In genomic region chr9:113221003-113221799, GRCh38 we compare ENCODE assay signal across 1 cellular context.
TF ChIP-seq lines count a peak whose summit lies in the region.

A gene with protein sequence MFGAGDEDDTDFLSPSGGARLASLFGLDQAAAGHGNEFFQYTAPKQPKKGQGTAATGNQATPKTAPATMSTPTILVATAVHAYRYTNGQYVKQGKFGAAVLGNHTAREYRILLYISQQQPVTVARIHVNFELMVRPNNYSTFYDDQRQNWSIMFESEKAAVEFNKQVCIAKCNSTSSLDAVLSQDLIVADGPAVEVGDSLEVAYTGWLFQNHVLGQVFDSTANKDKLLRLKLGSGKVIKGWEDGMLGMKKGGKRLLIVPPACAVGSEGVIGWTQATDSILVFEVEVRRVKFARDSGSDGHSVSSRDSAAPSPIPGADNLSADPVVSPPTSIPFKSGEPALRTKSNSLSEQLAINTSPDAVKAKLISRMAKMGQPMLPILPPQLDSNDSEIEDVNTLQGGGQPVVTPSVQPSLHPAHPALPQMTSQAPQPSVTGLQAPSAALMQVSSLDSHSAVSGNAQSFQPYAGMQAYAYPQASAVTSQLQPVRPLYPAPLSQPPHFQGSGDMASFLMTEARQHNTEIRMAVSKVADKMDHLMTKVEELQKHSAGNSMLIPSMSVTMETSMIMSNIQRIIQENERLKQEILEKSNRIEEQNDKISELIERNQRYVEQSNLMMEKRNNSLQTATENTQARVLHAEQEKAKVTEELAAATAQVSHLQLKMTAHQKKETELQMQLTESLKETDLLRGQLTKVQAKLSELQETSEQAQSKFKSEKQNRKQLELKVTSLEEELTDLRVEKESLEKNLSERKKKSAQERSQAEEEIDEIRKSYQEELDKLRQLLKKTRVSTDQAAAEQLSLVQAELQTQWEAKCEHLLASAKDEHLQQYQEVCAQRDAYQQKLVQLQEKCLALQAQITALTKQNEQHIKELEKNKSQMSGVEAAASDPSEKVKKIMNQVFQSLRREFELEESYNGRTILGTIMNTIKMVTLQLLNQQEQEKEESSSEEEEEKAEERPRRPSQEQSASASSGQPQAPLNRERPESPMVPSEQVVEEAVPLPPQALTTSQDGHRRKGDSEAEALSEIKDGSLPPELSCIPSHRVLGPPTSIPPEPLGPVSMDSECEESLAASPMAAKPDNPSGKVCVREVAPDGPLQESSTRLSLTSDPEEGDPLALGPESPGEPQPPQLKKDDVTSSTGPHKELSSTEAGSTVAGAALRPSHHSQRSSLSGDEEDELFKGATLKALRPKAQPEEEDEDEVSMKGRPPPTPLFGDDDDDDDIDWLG (minus strand): TSS chr9:113221277. CDS start chr9:113221243, 34 bp downstream.
TSS of gene SLC31A1 (plus strand) at chr9:113221544. CDS start at chr9:113256149, 34,605 bp downstream.

TF ChIP-seq in HepG2, 621 proteins besides CTCF, POLR2A, EP300 and RAD21 (continued from another document and continues in another):
- peak; percentile 37 for TF ChIP-seq HNF1B (CRISPR knock-in tag; IDR thresholded peaks at IDR 0.05)
- TF ChIP-seq ZFP82 (CRISPR knock-in tag; IDR thresholded peaks at IDR 0.05; ENCODE audit: borderline replicate concordance), result no peak
- TF ChIP-seq PHF8 (CRISPR knock-in tag; IDR thresholded peaks at IDR 0.05), result peak; percentile 93
- TF ChIP-seq EHMT2 (IDR thresholded peaks at IDR 0.05; ENCODE audit: borderline replicate concordance, low read depth, low read length), result no peak
- no peak for TF ChIP-seq ZNF34 (CRISPR knock-in tag; IDR thresholded peaks at IDR 0.05; ENCODE audit: borderline replicate concordance)
- no peak for TF ChIP-seq ZNF253 (CRISPR knock-in tag; IDR thresholded peaks at IDR 0.05; ENCODE audit: borderline replicate concordance)
- TF ChIP-seq, protein P1, sequence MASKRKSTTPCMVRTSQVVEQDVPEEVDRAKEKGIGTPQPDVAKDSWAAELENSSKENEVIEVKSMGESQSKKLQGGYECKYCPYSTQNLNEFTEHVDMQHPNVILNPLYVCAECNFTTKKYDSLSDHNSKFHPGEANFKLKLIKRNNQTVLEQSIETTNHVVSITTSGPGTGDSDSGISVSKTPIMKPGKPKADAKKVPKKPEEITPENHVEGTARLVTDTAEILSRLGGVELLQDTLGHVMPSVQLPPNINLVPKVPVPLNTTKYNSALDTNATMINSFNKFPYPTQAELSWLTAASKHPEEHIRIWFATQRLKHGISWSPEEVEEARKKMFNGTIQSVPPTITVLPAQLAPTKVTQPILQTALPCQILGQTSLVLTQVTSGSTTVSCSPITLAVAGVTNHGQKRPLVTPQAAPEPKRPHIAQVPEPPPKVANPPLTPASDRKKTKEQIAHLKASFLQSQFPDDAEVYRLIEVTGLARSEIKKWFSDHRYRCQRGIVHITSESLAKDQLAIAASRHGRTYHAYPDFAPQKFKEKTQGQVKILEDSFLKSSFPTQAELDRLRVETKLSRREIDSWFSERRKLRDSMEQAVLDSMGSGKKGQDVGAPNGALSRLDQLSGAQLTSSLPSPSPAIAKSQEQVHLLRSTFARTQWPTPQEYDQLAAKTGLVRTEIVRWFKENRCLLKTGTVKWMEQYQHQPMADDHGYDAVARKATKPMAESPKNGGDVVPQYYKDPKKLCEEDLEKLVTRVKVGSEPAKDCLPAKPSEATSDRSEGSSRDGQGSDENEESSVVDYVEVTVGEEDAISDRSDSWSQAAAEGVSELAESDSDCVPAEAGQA (IDR thresholded peaks at IDR 0.05; ENCODE audit: low read depth), result peak; percentile 70; the same call in 1 of the 2 replicates
- TF ChIP-seq, protein P1 (CRISPR knock-in tag; IDR thresholded peaks at IDR 0.05; ENCODE audit: borderline replicate concordance), result no peak
- TF ChIP-seq THAP9 (CRISPR knock-in tag; IDR thresholded peaks at IDR 0.05; ENCODE audit: borderline replicate concordance), result peak; percentile 83; the same call in 1 of the 2 replicates
- TF ChIP-seq AHR (CRISPR knock-in tag; IDR thresholded peaks at IDR 0.05), result peak; percentile 57; the same call in 1 of the 2 replicates
- TF ChIP-seq, protein P2, sequence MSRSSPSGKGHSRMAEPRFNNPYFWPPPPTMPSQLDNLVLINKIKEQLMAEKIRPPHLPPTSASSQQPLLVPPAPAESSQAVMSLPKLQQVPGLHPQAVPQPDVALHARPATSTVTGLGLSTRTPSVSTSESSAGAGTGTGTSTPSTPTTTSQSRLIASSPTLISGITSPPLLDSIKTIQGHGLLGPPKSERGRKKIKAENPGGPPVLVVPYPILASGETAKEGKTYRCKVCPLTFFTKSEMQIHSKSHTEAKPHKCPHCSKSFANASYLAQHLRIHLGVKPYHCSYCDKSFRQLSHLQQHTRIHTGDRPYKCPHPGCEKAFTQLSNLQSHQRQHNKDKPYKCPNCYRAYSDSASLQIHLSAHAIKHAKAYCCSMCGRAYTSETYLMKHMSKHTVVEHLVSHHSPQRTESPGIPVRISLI (CRISPR knock-in tag; IDR thresholded peaks at IDR 0.05; ENCODE audit: borderline replicate concordance), result no peak
- no peak for TF ChIP-seq ELF4 (CRISPR knock-in tag; IDR thresholded peaks at IDR 0.05; ENCODE audit: borderline replicate concordance)
- TF ChIP-seq, protein P3, sequence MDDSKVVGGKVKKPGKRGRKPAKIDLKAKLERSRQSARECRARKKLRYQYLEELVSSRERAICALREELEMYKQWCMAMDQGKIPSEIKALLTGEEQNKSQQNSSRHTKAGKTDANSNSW (CRISPR knock-in tag; IDR thresholded peaks at IDR 0.05; ENCODE audit: borderline replicate concordance), result no peak
- no peak for TF ChIP-seq STAT5B (CRISPR knock-in tag; IDR thresholded peaks at IDR 0.05)
- TF ChIP-seq ZSCAN31 (CRISPR knock-in tag; IDR thresholded peaks at IDR 0.05; ENCODE audit: low read depth), result peak; percentile 69
- TF ChIP-seq KDM3A (CRISPR knock-in tag; IDR thresholded peaks at IDR 0.05; ENCODE audit: low read depth), result no peak
- no peak for TF ChIP-seq RORA (CRISPR knock-in tag; IDR thresholded peaks at IDR 0.05)
- peak; percentile 23; the same call in 1 of the 2 replicates for TF ChIP-seq MIER3 (CRISPR knock-in tag; IDR thresholded peaks at IDR 0.05; ENCODE audit: borderline replicate concordance)
- TF ChIP-seq, protein P4, sequence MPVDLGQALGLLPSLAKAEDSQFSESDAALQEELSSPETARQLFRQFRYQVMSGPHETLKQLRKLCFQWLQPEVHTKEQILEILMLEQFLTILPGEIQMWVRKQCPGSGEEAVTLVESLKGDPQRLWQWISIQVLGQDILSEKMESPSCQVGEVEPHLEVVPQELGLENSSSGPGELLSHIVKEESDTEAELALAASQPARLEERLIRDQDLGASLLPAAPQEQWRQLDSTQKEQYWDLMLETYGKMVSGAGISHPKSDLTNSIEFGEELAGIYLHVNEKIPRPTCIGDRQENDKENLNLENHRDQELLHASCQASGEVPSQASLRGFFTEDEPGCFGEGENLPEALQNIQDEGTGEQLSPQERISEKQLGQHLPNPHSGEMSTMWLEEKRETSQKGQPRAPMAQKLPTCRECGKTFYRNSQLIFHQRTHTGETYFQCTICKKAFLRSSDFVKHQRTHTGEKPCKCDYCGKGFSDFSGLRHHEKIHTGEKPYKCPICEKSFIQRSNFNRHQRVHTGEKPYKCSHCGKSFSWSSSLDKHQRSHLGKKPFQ (CRISPR knock-in tag; IDR thresholded peaks at IDR 0.05; ENCODE audit: insufficient replicate concordance), result no peak
- TF ChIP-seq ZFP37 (CRISPR knock-in tag; IDR thresholded peaks at IDR 0.05; ENCODE audit: borderline replicate concordance), result no peak
- no peak for TF ChIP-seq RNF219 (CRISPR knock-in tag; IDR thresholded peaks at IDR 0.05)
- peak; percentile 71; the same call in 1 of the 2 replicates for TF ChIP-seq ZNF792 (CRISPR knock-in tag; IDR thresholded peaks at IDR 0.05)
- no peak for TF ChIP-seq ETV6 (CRISPR knock-in tag; conservative IDR thresholded peaks at IDR 0.05)
- TF ChIP-seq CCDC6 (CRISPR knock-in tag; IDR thresholded peaks at IDR 0.05), result peak; percentile 80; the same call in 1 of the 2 replicates
- no peak for TF ChIP-seq FOSL1 (CRISPR knock-in tag; IDR thresholded peaks at IDR 0.05; ENCODE audit: borderline replicate concordance)
- TF ChIP-seq ATF5 (CRISPR knock-in tag; IDR thresholded peaks at IDR 0.05; ENCODE audit: low read depth), result no peak
- no peak for TF ChIP-seq ATM (IDR thresholded peaks at IDR 0.05; ENCODE audit: borderline replicate concordance)
- no peak for TF ChIP-seq JDP2 (CRISPR knock-in tag; IDR thresholded peaks at IDR 0.05; ENCODE audit: borderline replicate concordance)
- TF ChIP-seq CSRNP2 (CRISPR knock-in tag; conservative IDR thresholded peaks at IDR 0.05; ENCODE audit: low read depth), result no peak
- TF ChIP-seq CEBPG (CRISPR knock-in tag; IDR thresholded peaks at IDR 0.05), result no peak; the same call in 1 of the 2 replicates
- TF ChIP-seq ZBTB3 (CRISPR knock-in tag; IDR thresholded peaks at IDR 0.05; ENCODE audit: borderline replicate concordance, low read depth), result peak; percentile 61; the same call in 1 of the 2 replicates
- no peak for TF ChIP-seq ZNF260 (CRISPR knock-in tag; IDR thresholded peaks at IDR 0.05; ENCODE audit: borderline replicate concordance, low read depth)
- peak; percentile 87 for TF ChIP-seq REPIN1 (CRISPR knock-in tag; IDR thresholded peaks at IDR 0.05; ENCODE audit: borderline replicate concordance, low read depth)
- TF ChIP-seq ZNF264 (CRISPR knock-in tag; IDR thresholded peaks at IDR 0.05), result peak; percentile 40; the same call in 1 of the 2 replicates
